Comparison of ENCODE assay signal across 15 cellular contexts in genomic region chr21:44375281-44375651, GRCh38. TPM values are rescaled to one million over a fixed set of nuclear protein-coding genes. Genes with fewer than 3 reads are reported as not detected.
DNase-seq lines count a peak whose midpoint lies in the region; ATAC-seq and TF ChIP-seq lines count a peak whose summit lies in the region.
"Had no signal": no experiment of that assay in that cellular context is flagged by ENCODE, and none has a peak within 500 bp of the region (broad histone marks: within the 10 kb centered on the region; RNA-seq: fewer than 3 reads in every experiment).

No MANE protein-coding gene starts in this region.

- H4K20me1 ChIP-seq in Karpas-422 (ENCODE audit: insufficient read depth, low read depth, low read length): no peaks in the 10 kb centered on the region

- TF ChIP-seq EP300 in stomach (IDR thresholded peaks at IDR 0.05): no peak

- no peaks in the 10 kb centered on the region for H3K27me3 Mint-ChIP-seq in T-helper 1 cell treated with Interleukin-12 subunit alpha and Interleukin-12 subunit beta and Interleukin-4 antibody, amounts not matched to agents 30 μg/mL and 1 μg/mL, for 36 hours (ENCODE audit: low read depth)

- H3K27me3 ChIP-seq in stomach: peaks cover 0 to 77% (median 8%) of the 10 kb centered on the region in 3 donors
- no peaks in the 10 kb centered on the region for H3K27me3 ChIP-seq in Karpas-422 (ENCODE audit: low read length)
- H3K27me3 ChIP-seq: hepatocyte, SJCRH30 had no signal

- H3K4me3 ChIP-seq in stomach (no peak overlapping the region), Karpas-422 (ENCODE audit: low read length) (no peak overlapping the region)
- H3K4me3 ChIP-seq: dorsolateral prefrontal cortex, hepatocyte, SJCRH30, uterus had no signal

- no peaks in the 10 kb centered on the region for H3K79me2 ChIP-seq in Karpas-422 (ENCODE audit: low read length)
- H3K79me2 ChIP-seq: hepatocyte had no signal

- peaks cover 0 to 11% (median 0%) of the 10 kb centered on the region in 4 donors for H3K36me3 ChIP-seq in stomach
- H3K36me3 ChIP-seq in Karpas-422 (ENCODE audit: insufficient read depth, low read length): no peaks in the 10 kb centered on the region
- H3K36me3 ChIP-seq: SJCRH30, uterus had no signal

- no peak overlapping the region for H2AFZ ChIP-seq in Karpas-422 (ENCODE audit: low read length)
- H2AFZ ChIP-seq: hepatocyte had no signal

- peak overlapping the region; percentile 37 for H3K27ac Mint-ChIP-seq in T-helper 1 cell treated with Interleukin-12 subunit alpha and Interleukin-12 subunit beta and Interleukin-4 antibody, amounts not matched to agents 30 μg/mL and 1 μg/mL, for 36 hours
- H3K27ac Mint-ChIP-seq: nephron had no signal

- TF ChIP-seq CTCF in stomach (IDR thresholded peaks at IDR 0.05): no peak

- H3K4me3 Mint-ChIP-seq in T-helper 1 cell treated with Interleukin-12 subunit alpha and Interleukin-12 subunit beta and Interleukin-4 antibody, amounts not matched to agents 30 μg/mL and 1 μg/mL, for 36 hours: peak overlapping the region; percentile 32
- H3K4me3 Mint-ChIP-seq: nephron had no signal

- no peak for TF ChIP-seq POLR2A in stomach (IDR thresholded peaks at IDR 0.05)

- H3K36me3 Mint-ChIP-seq in T-helper 1 cell treated with Interleukin-12 subunit alpha and Interleukin-12 subunit beta and Interleukin-4 antibody, amounts not matched to agents 30 μg/mL and 1 μg/mL, for 36 hours (ENCODE audit: low read depth): peaks cover 50% of the 10 kb centered on the region

- H3K27ac ChIP-seq in stomach: peak overlapping the region in 1 of 5 donors; percentile 64
- no peak overlapping the region for H3K27ac ChIP-seq in Karpas-422 (ENCODE audit: low read length)
- H3K27ac ChIP-seq: dorsolateral prefrontal cortex, hepatocyte, SJCRH30, uterus had no signal

- ATAC-seq in left ventricle myocardium superior: peak; percentile 22

- H3K9me3 ChIP-seq in stomach: no peaks in the 10 kb centered on the region
- H3K9me3 ChIP-seq in Karpas-422 (ENCODE audit: low read length): no peaks in the 10 kb centered on the region
- H3K9me3 ChIP-seq: SJCRH30, uterus had no signal

- no peak overlapping the region for H3K4me2 ChIP-seq in Karpas-422 (ENCODE audit: low read depth, low read length, poor library complexity, severe bottlenecking)
- H3K4me2 ChIP-seq: hepatocyte had no signal

- peaks cover 0 to 44% (median 19%) of the 10 kb centered on the region in 4 donors for H3K4me1 ChIP-seq in stomach
- no peaks in the 10 kb centered on the region for H3K4me1 ChIP-seq in Karpas-422 (ENCODE audit: low read length)
- H3K4me1 ChIP-seq: SJCRH30, uterus had no signal

- peaks cover 5% of the 10 kb centered on the region for H3K9me3 Mint-ChIP-seq in T-helper 1 cell treated with Interleukin-12 subunit alpha and Interleukin-12 subunit beta and Interleukin-4 antibody, amounts not matched to agents 30 μg/mL and 1 μg/mL, for 36 hours

- no peaks in the 10 kb centered on the region for H3K9me2 ChIP-seq in Karpas-422 (replicated peaks; ENCODE audit: insufficient read depth, low read length)

- H3K9ac ChIP-seq in Karpas-422 (ENCODE audit: low read length): no peak overlapping the region

- peak; percentile 46 for DNase-seq in activated gamma-delta T cell treated with Interleukin-2 at 50 U/mL for 16 hours
- no peak for DNase-seq in activated gamma-delta T cell (lab: John Stamatoyannopoulos, UW)
- DNase-seq in left ventricle myocardium superior: no peak
- DNase-seq in stomach: peak; percentile 42
- no peak for DNase-seq in effector CD8-positive, alpha-beta T cell (lab: John Stamatoyannopoulos, UW)
- DNase-seq in NCI-H1105 treated with DMSO at 0.1 percent for 48 hours (lab: John Stamatoyannopoulos, UW): no peak
- no peak for DNase-seq in Karpas-422
- DNase-seq: SJCRH30; stimulated activated CD4-positive, alpha-beta T cell treated with anti-CD3 and anti-CD28 coated beads, Interleukin-4, amount 100 ng/mL, for 4 hours; uterus had no signal

- intact Hi-C loops in left ventricle myocardium superior (cut with micrococcal nuclease) (no loop called here), stomach (cut with DNase I; ENCODE audit: low total_unique reads) (no loop called here)

- H3K4me1 Mint-ChIP-seq in T-helper 1 cell treated with Interleukin-12 subunit alpha and Interleukin-12 subunit beta and Interleukin-4 antibody, amounts not matched to agents 30 μg/mL and 1 μg/mL, for 36 hours (ENCODE audit: low read depth): peaks cover 29% of the 10 kb centered on the region
- H3K4me1 Mint-ChIP-seq: nephron had no signal

- 67 to 78% (median 75%) methylated on average over 10 of the region's 10 CpGs for WGBS in stomach, 5 donors

RNA-seq across cellular contexts. Expression of gene TRPM2, which starts 21.8 kb away (rescaled TPM):
- total RNA-seq in left ventricle myocardium superior (1.5 TPM), stomach (10 to 100 TPM in 1 of 5 donors, 1 to 10 TPM in 4; 1.3 to 10.3 (median 3.5) TPM)
- polyA plus RNA-seq in stomach: 1 to 10 TPM; 1.9 to 2.7 (median 1.9) TPM
- 0.90 TPM in 1 of 2 replicates, not detected in the other for total RNA-seq in Karpas-422 (2014; rRNA removed; shearing (Covaris generic); ENCODE audit: low replicate concordance)
- polyA plus RNA-seq: AG04450 had no signal

RNA-seq across cellular contexts. Expression of gene CFAP410, which starts 36.1 kb away (rescaled TPM):
- 14.9 TPM for total RNA-seq in left ventricle myocardium superior
- 100 to 1,000 TPM in 1 of 5 donors, 10 to 100 TPM in 4; 21.1 to 118 (median 32.2) TPM for total RNA-seq in stomach
- polyA plus RNA-seq in stomach: 10 to 100 TPM; 30.2 to 43.1 (median 39.0) TPM
- 7.9 and 12.8 TPM in 2 replicates for total RNA-seq in Karpas-422 (2014; rRNA removed; shearing (Covaris generic); ENCODE audit: low replicate concordance)

Comparison
In these comparisons a context has a peak if more than half of its experiments do, and no peak if none do; other contexts are left out.
1. DNase-seq: peak in activated gamma-delta T cell treated with Interleukin-2 at 50 U/mL for 16 hours (single experiment) and stomach (single experiment); none in activated gamma-delta T cell (single experiment), left ventricle myocardium superior (single experiment), effector CD8-positive, alpha-beta T cell (single experiment), NCI-H1105 treated with DMSO at 0.1 percent for 48 hours (single experiment) and Karpas-422 (single experiment).